ENCODE assay signal across 24 cellular contexts in genomic region chr13:90412980-90413379, GRCh38.
"Had no signal": no experiment of that assay in that cellular context is flagged by ENCODE, and none has a peak within 500 bp of the region (broad histone marks: within the 10 kb centered on the region; RNA-seq: fewer than 3 reads in every experiment).

No MANE protein-coding gene starts in this region.

- H3K27ac Mint-ChIP-seq: dendritic cell treated with granulocyte-macrophage colony-stimulating factor and Interleukin-4, amounts not matched to agents 40 ng/mL and 50 ng/mL, for 4 days; effector memory CD8-positive, alpha-beta T cell; immature natural killer cell; natural killer cell; type B pancreatic cell had no signal

- H3K9me3 Mint-ChIP-seq: neural crest cell, type B pancreatic cell had no signal

- H3K36me3 Mint-ChIP-seq: immature natural killer cell, natural killer cell, type B pancreatic cell had no signal

- DNase-seq: effector memory CD8-positive, alpha-beta T cell; foreskin fibroblast; glutamatergic neuron; immature natural killer cell; kidney; left colon; left ventricle myocardium superior; mucosa of descending colon; natural killer cell; ovary; stimulated activated CD4-positive, alpha-beta T cell treated with anti-CD3 and anti-CD28 coated beads, Interleukin-2, amount 100 ng/mL, for 48 hours; stimulated activated naive CD4-positive, alpha-beta T cell treated with Interleukin-2 at 50 U/mL for 16 hours; thyroid gland had no signal

- H3K27me3 Mint-ChIP-seq: dendritic cell treated with granulocyte-macrophage colony-stimulating factor and Interleukin-4, amounts not matched to agents 40 ng/mL and 50 ng/mL, for 4 days; effector memory CD8-positive, alpha-beta T cell; type B pancreatic cell had no signal

- H3K4me3 ChIP-seq: esophagus muscularis mucosa, gastroesophageal sphincter, lung, mucosa of descending colon, ovary, right atrium auricular region, smooth muscle cell, suprapubic skin, thyroid gland had no signal

- H3K9me3 ChIP-seq: esophagus muscularis mucosa, gastroesophageal sphincter, mucosa of descending colon, ovary, right atrium auricular region, suprapubic skin, thyroid gland had no signal

- H3K36me3 ChIP-seq: esophagus muscularis mucosa, gastroesophageal sphincter, ovary, right atrium auricular region, suprapubic skin, thyroid gland had no signal

- FAIRE-seq: urothelium cell line had no signal

- ATAC-seq: effector memory CD8-positive, alpha-beta T cell; gastroesophageal sphincter; left colon; left ventricle myocardium superior; mucosa of descending colon; natural killer cell had no signal

- H3K4me1 Mint-ChIP-seq: immature natural killer cell, natural killer cell had no signal

- H3K27ac ChIP-seq: epithelial cell of prostate, esophagus muscularis mucosa, gastroesophageal sphincter, ovary, right atrium auricular region, suprapubic skin, thyroid gland had no signal

- H3K4me2 ChIP-seq: smooth muscle cell had no signal

- H3K27me3 ChIP-seq: esophagus muscularis mucosa, gastroesophageal sphincter, ovary, right atrium auricular region, suprapubic skin, thyroid gland had no signal

- H3K4me1 ChIP-seq: esophagus muscularis mucosa, gastroesophageal sphincter, right atrium auricular region had no signal

- H3K4me3 Mint-ChIP-seq: dendritic cell treated with granulocyte-macrophage colony-stimulating factor and Interleukin-4, amounts not matched to agents 40 ng/mL and 50 ng/mL, for 4 days; effector memory CD8-positive, alpha-beta T cell; immature natural killer cell; natural killer cell; neural crest cell; type B pancreatic cell had no signal
